9 cellular contexts compared by ENCODE assay signal in the genomic region with DNA sequence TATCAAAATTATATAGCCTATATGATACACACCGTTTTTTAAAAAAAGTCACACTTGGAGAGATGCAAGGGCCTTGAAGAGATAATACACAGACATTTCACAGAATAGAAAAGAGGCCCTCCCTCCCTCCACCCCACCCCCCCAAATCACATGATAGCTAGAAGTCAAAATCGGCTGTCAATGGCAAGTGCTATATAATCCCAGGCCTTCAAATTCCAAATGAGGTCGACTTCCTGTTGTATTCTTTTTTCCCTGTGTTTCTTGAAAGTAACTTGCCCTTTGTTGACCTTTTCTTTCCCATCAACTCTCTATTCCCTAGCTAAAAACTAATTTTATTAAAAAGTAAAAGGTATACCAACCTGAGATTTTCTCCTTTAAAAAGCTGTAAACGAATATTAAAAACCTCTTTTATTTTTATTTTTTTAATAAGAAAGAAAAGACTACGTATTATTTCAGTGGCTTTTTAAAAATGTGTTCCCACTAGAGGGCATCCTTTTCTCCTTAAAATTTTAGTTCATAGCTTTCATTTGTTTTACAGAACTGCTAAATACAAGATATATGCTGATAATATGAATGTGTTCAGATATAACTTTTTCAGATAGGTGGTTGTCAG. TPM values are rescaled to one million over a fixed set of nuclear protein-coding genes. Genes with fewer than 3 reads are reported as not detected.
DNase-seq lines count a peak whose midpoint lies in the region; ATAC-seq, FAIRE-seq and TF ChIP-seq lines count a peak whose summit lies in the region.
"Had no signal": no experiment of that assay in that cellular context is flagged by ENCODE, and none has a peak within 500 bp of the region (broad histone marks: within the 10 kb centered on the region; RNA-seq: fewer than 3 reads in every experiment).

No MANE protein-coding gene starts in this region.

- no peak overlapping the region for H2AFZ ChIP-seq in endothelial cell of umbilical vein (ENCODE audit: low read depth, low read length)

- dilution Hi-C loops in endothelial cell of umbilical vein (cut with MboI; ENCODE audit: extremely low pct_ligation_motif_present, low sequenced_read_pairs), result no loop called here

- peaks cover 74% of the 10 kb centered on the region for H3K4me1 Mint-ChIP-seq in activated T-cell treated with anti-CD3 and anti-CD28 coated beads, Interleukin-2, amount 50 U/mL, for 24 hours (ENCODE audit: low read depth)

- no peak for ATAC-seq in gastrocnemius medialis
- no peak for ATAC-seq in HG03469 (IDR thresholded peaks at IDR 0.05; ENCODE audit: unreplicated experiment)

- TF ChIP-seq CTCF in endothelial cell of umbilical vein (IDR thresholded peaks at IDR 0.05; ENCODE audit: extremely low read depth in 1 of 2, insufficient read depth in 1 of 2, low read depth in 1 of 2, low read length in 2 of 2), result no peak
- peak in 3 of 5 experiments; percentile 17 to 41 (median 21) for TF ChIP-seq CTCF in gastrocnemius medialis (IDR thresholded peaks at IDR 0.05 in 4 of 5, conservative IDR thresholded peaks at IDR 0.05 in 1 of 5)

- H3K9me1 ChIP-seq in endothelial cell of umbilical vein (replicated peaks; ENCODE audit: control insufficient read depth, extremely low read depth, insufficient read depth, low read length), result no peaks in the 10 kb centered on the region

- BruUV-seq in endothelial cell of umbilical vein (replicated peaks; lab: Mats Ljungman, UMichigan), result no TSS peak

- H3K4me2 ChIP-seq in endothelial cell of umbilical vein (ENCODE audit: insufficient read depth, low read length), result peak overlapping the region; percentile 55

- peak overlapping the region; percentile 86 for H3K27ac Mint-ChIP-seq in activated T-cell treated with anti-CD3 and anti-CD28 coated beads, Interleukin-2, amount 50 U/mL, for 24 hours

- DNase-seq in activated T-cell treated with anti-CD3 and anti-CD28 coated beads, Interleukin-2, amount 50 U/mL, for 24 hours, result no peak
- DNase-seq in activated T-cell treated with anti-CD3 and anti-CD28 coated beads, Interleukin-2, amount 50 U/mL, for 1 hour, result no peak
- DNase-seq in OCI-M1 (lab: John Stamatoyannopoulos, UW) (peak; percentile 47), endothelial cell of umbilical vein (ENCODE audit: low read depth, low spot score) (peak; percentile 61), gastrocnemius medialis (no peak), posterior vena cava (ENCODE audit: low spot score) (no peak), UCSD-AML1 (lab: John Stamatoyannopoulos, UW; ENCODE audit: unreplicated experiment) (no peak)
- DNase-seq: KG1 had no signal

- no peak overlapping the region for H3K9ac ChIP-seq in endothelial cell of umbilical vein (replicated peaks; ENCODE audit: extremely low read depth, insufficient read depth, low read length)

- H3K36me3 ChIP-seq in endothelial cell of umbilical vein (ENCODE audit: control insufficient read depth in 2 of 2, extremely low read depth in 1 of 2, insufficient read depth in 2 of 2, low read length in 2 of 2) (no peaks in the 10 kb centered on the region), gastrocnemius medialis (no peaks in the 10 kb centered on the region)

- CTCF ChIA-PET in endothelial cell of umbilical vein (lab: Charles Lee), result interaction anchor here (0.6 to 2.5 kb wide), 31 partner anchors 9 to 310 kb away, joined by 3 to 15 read pairs (median 5); partner anchors contain the start of gene KCMF1

- H3K4me3 ChIP-seq in endothelial cell of umbilical vein (replicated peaks in 1 of 3; ENCODE audit: insufficient read depth in 1 of 3, low read depth in 1 of 3, low read length in 3 of 3) (no peak overlapping the region), gastrocnemius medialis (no peak overlapping the region)

- H3K4me1 ChIP-seq in endothelial cell of umbilical vein (ENCODE audit: control insufficient read depth, extremely low read depth, insufficient read depth, low read length) (peaks cover 22% of the 10 kb centered on the region), gastrocnemius medialis (peaks cover 37 to 45% of the 10 kb centered on the region in 2 donors)

- H3K9me3 ChIP-seq in endothelial cell of umbilical vein (replicated peaks; ENCODE audit: control insufficient read depth, insufficient read depth, low read length) (no peaks in the 10 kb centered on the region), gastrocnemius medialis (no peaks in the 10 kb centered on the region)

- H3K79me2 ChIP-seq in endothelial cell of umbilical vein (ENCODE audit: control insufficient read depth, insufficient read depth, low read length), result peaks cover 89% of the 10 kb centered on the region

- H3K27me3 Mint-ChIP-seq in activated T-cell treated with anti-CD3 and anti-CD28 coated beads, Interleukin-2, amount 50 U/mL, for 24 hours, result no peaks in the 10 kb centered on the region

- H3K4me3 Mint-ChIP-seq in activated T-cell treated with anti-CD3 and anti-CD28 coated beads, Interleukin-2, amount 50 U/mL, for 24 hours, result no peak overlapping the region

- peaks cover 9% of the 10 kb centered on the region for H4K20me1 ChIP-seq in endothelial cell of umbilical vein (replicated peaks; ENCODE audit: control insufficient read depth, extremely low read depth, insufficient read depth, low read length)

- H3K36me3 Mint-ChIP-seq in activated T-cell treated with anti-CD3 and anti-CD28 coated beads, Interleukin-2, amount 50 U/mL, for 24 hours (ENCODE audit: low read depth), result peaks cover 30% of the 10 kb centered on the region

- FAIRE-seq in endothelial cell of umbilical vein (lab: Jason Lieb, UNC), result peak; percentile 75

- no peaks in the 10 kb centered on the region for H3K9me3 Mint-ChIP-seq in activated T-cell treated with anti-CD3 and anti-CD28 coated beads, Interleukin-2, amount 50 U/mL, for 24 hours

- intact Hi-C loops in endothelial cell of umbilical vein (cut with micrococcal nuclease) (loop anchor here (2.0 kb wide), 1 partner anchor 45 kb away; no protein-coding TSS in a partner anchor), gastrocnemius medialis (cut with DNase I; ENCODE audit: low total_unique reads) (loop anchor here (2.0 kb wide), 1 partner anchor 47 kb away; the partner anchor contains the start of gene KCMF1), posterior vena cava (cut with DNase I) (no loop called here)

- H3K27ac ChIP-seq in endothelial cell of umbilical vein (ENCODE audit: insufficient read depth, low read depth, low read length) (peak overlapping the region; percentile 21), gastrocnemius medialis (peak overlapping the region in 2 of 4 donors; percentile 12 to 41)

- TF ChIP-seq POLR2A in endothelial cell of umbilical vein (IDR thresholded peaks at IDR 0.05; ENCODE audit: low read depth, low read length), result no peak
- TF ChIP-seq POLR2A in gastrocnemius medialis (IDR thresholded peaks at IDR 0.05), result no peak

- in situ Hi-C loops in gastrocnemius medialis (cut with MboI; ENCODE audit: low sequenced_read_pairs in 4 of 4), result no loop called here

- POLR2A ChIA-PET in endothelial cell of umbilical vein (lab: Charles Lee), result interaction anchor here (0.6 kb wide), 1 partner anchor 18 kb away, joined by 8 read pairs; no protein-coding TSS in a partner anchor

- H3K27me3 ChIP-seq in endothelial cell of umbilical vein (ENCODE audit: control insufficient read depth in 2 of 2, insufficient read depth in 2 of 2, low read length in 2 of 2) (no peaks in the 10 kb centered on the region), gastrocnemius medialis (no peaks in the 10 kb centered on the region)

TF ChIP-seq in endothelial cell of umbilical vein, 7 proteins besides CTCF, POLR2A, EP300 and RAD21:
- TF ChIP-seq, protein P1, sequence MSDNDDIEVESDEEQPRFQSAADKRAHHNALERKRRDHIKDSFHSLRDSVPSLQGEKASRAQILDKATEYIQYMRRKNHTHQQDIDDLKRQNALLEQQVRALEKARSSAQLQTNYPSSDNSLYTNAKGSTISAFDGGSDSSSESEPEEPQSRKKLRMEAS (IDR thresholded peaks at IDR 0.05; ENCODE audit: insufficient read depth, insufficient read length), result no peak

RNA-seq across cellular contexts. Expression of gene KCMF1, which starts 46.6 kb away (rescaled TPM):
- total RNA-seq in endothelial cell of umbilical vein (75.9 and 78.4 TPM in 2 replicates), gastrocnemius medialis (100 to 1,000 TPM; 158 to 178 (median 165) TPM), posterior vena cava (10 to 100 TPM; 56.9 to 73.4 TPM)
- 45.5 and 49.3 TPM in 2 replicates for polyA plus RNA-seq in endothelial cell of umbilical vein
- polyA plus RNA-seq in endothelial cell of umbilical vein (2011; cell fraction: cytosol; rRNA removed), result 64.7 and 67.7 TPM in 2 replicates
- 47.7 and 59.6 TPM in 2 replicates for polyA plus RNA-seq in endothelial cell of umbilical vein (2011; cell fraction: nucleus; rRNA removed)
- polyA plus RNA-seq in endothelial cell of umbilical vein (2012), result 68.6 and 86.9 TPM in 2 replicates
- polyA minus RNA-seq in endothelial cell of umbilical vein, result 78.7 and 80.5 TPM in 2 replicates
- polyA minus RNA-seq in endothelial cell of umbilical vein (2011; cell fraction: cytosol; rRNA and poly(A)+ RNA removed), result 45.5 TPM
- 34.8 and 45.1 TPM in 2 replicates for polyA minus RNA-seq in endothelial cell of umbilical vein (2011; cell fraction: nucleus; rRNA and poly(A)+ RNA removed)

Comparison
In these comparisons a context has a peak if more than half of its experiments do, and no peak if none do; other contexts are left out.
1. DNase-seq: peak in OCI-M1 (single experiment) and endothelial cell of umbilical vein (single experiment); none in activated T-cell treated with anti-CD3 and anti-CD28 coated beads, Interleukin-2, amount 50 U/mL, for 24 hours (single experiment), activated T-cell treated with anti-CD3 and anti-CD28 coated beads, Interleukin-2, amount 50 U/mL, for 1 hour (single experiment), gastrocnemius medialis (0 of 2), posterior vena cava (single experiment) and UCSD-AML1 (single experiment).
2. CTCF ChIP-seq: peak in gastrocnemius medialis (3 of 5); none in endothelial cell of umbilical vein (0 of 2).
3. intact Hi-C loops: an anchor here in endothelial cell of umbilical vein (2.0 kb wide) and gastrocnemius medialis (2.0 kb wide); none called in posterior vena cava.